8 cellular contexts compared by ENCODE assay signal in genomic region chr20:17568045-17568788, GRCh38.
DNase-seq lines count a peak whose midpoint lies in the region; ATAC-seq lines count a peak whose summit lies in the region.

No MANE protein-coding gene starts in this region.

- ATAC-seq in stimulated activated naive CD8-positive, alpha-beta T cell treated with anti-CD3 and anti-CD28 coated beads, Interleukin-15, Interleukin-2, amounts not matched to agents 100 U/mL and 50 U/mL, for 24 hours, result no peak
- ATAC-seq in central memory CD8-positive, alpha-beta T cell (replicated peaks; ENCODE audit: extremely low read depth, poor library complexity, severe bottlenecking), result no peak

- peaks cover 25% of the 10 kb centered on the region for H3K4me1 Mint-ChIP-seq in stimulated activated naive CD8-positive, alpha-beta T cell treated with anti-CD3 and anti-CD28 coated beads, Interleukin-15, Interleukin-2, amounts not matched to agents 100 ng/mL and 50 ng/mL, for 24 hours (ENCODE audit: low read depth)
- peaks cover 30% of the 10 kb centered on the region for H3K4me1 Mint-ChIP-seq in central memory CD8-positive, alpha-beta T cell

- H3K4me3 Mint-ChIP-seq in stimulated activated naive CD8-positive, alpha-beta T cell treated with anti-CD3 and anti-CD28 coated beads, Interleukin-15, Interleukin-2, amounts not matched to agents 100 ng/mL and 50 ng/mL, for 24 hours, result peak overlapping the region; percentile 59
- peak overlapping the region; percentile 97 for H3K4me3 Mint-ChIP-seq in central memory CD8-positive, alpha-beta T cell

- H3K27ac Mint-ChIP-seq in stimulated activated naive CD8-positive, alpha-beta T cell treated with anti-CD3 and anti-CD28 coated beads, Interleukin-15, Interleukin-2, amounts not matched to agents 100 ng/mL and 50 ng/mL, for 24 hours, result peak overlapping the region; percentile 1
- H3K27ac Mint-ChIP-seq in central memory CD8-positive, alpha-beta T cell (ENCODE audit: low read depth), result no peak overlapping the region

- no peaks in the 10 kb centered on the region for H3K36me3 Mint-ChIP-seq in stimulated activated naive CD8-positive, alpha-beta T cell treated with anti-CD3 and anti-CD28 coated beads, Interleukin-15, Interleukin-2, amounts not matched to agents 100 ng/mL and 50 ng/mL, for 24 hours (ENCODE audit: low read depth)
- peaks cover 10% of the 10 kb centered on the region for H3K36me3 Mint-ChIP-seq in central memory CD8-positive, alpha-beta T cell (ENCODE audit: insufficient read depth)

- peaks cover 14% of the 10 kb centered on the region for H3K27me3 Mint-ChIP-seq in stimulated activated naive CD8-positive, alpha-beta T cell treated with anti-CD3 and anti-CD28 coated beads, Interleukin-15, Interleukin-2, amounts not matched to agents 100 ng/mL and 50 ng/mL, for 24 hours
- H3K27me3 Mint-ChIP-seq in central memory CD8-positive, alpha-beta T cell, result no peaks in the 10 kb centered on the region

- H3K4me3 ChIP-seq in mucosa of stomach (ENCODE audit: low read length), result no peak overlapping the region

- no peaks in the 10 kb centered on the region for H3K27me3 ChIP-seq in mucosa of stomach (ENCODE audit: control insufficient read depth, insufficient read depth, low read length)

- H3K4me1 ChIP-seq in mucosa of stomach (ENCODE audit: control insufficient read depth, insufficient read depth, low read length), result peaks cover 14% of the 10 kb centered on the region

- no peaks in the 10 kb centered on the region for H3K9me3 Mint-ChIP-seq in stimulated activated naive CD8-positive, alpha-beta T cell treated with anti-CD3 and anti-CD28 coated beads, Interleukin-15, Interleukin-2, amounts not matched to agents 100 ng/mL and 50 ng/mL, for 24 hours
- H3K9me3 Mint-ChIP-seq in central memory CD8-positive, alpha-beta T cell, result no peaks in the 10 kb centered on the region

- peak overlapping the region; percentile 56 for H3K9ac ChIP-seq in mucosa of stomach (ENCODE audit: low read length)

- H3K9me3 ChIP-seq in mucosa of stomach (ENCODE audit: control insufficient read depth, low read length), result no peaks in the 10 kb centered on the region

- H3K36me3 ChIP-seq in mucosa of stomach (ENCODE audit: control insufficient read depth, insufficient read depth, low read length), result no peaks in the 10 kb centered on the region

- no peak for DNase-seq in stimulated activated naive CD8-positive, alpha-beta T cell treated with anti-CD3 and anti-CD28 coated beads, Interleukin-15, Interleukin-2, amounts not matched to agents 100 U/mL and 50 U/mL, for 24 hours
- no peak for DNase-seq in central memory CD8-positive, alpha-beta T cell (ENCODE audit: low spot score in 2 of 2)
- DNase-seq in NCI-H1694 (lab: John Stamatoyannopoulos, UW) (no peak), CD1c-positive myeloid dendritic cell (ENCODE audit: extremely low spot score) (no peak), activated gamma-delta T cell treated with Interleukin-2 at 50 U/mL for 16 hours (no peak), hypothalamus (lab: John Stamatoyannopoulos, UW) (no peak)
